18 cellular contexts compared by ENCODE assay signal in genomic region chr5:147400836-147401235, GRCh38.
"Had no signal": no experiment of that assay in that cellular context is flagged by ENCODE, and none has a peak within 500 bp of the region (broad histone marks: within the 10 kb centered on the region; RNA-seq: fewer than 3 reads in every experiment).

No MANE protein-coding gene starts in this region.

- ATAC-seq: activated CD8-positive, alpha-beta T cell treated with anti-CD3 and anti-CD28 coated beads for 36 hours; activated T-cell treated with anti-CD3 and anti-CD28 coated beads, Interleukin-2, amount 50 U/mL, for 72 hours; left cardiac atrium had no signal

- H3K9me3 ChIP-seq: stomach, tibial nerve had no signal

- H3K4me3 Mint-ChIP-seq: activated CD8-positive, alpha-beta T cell treated with anti-CD3 and anti-CD28 coated beads for 36 hours; activated naive CD8-positive, alpha-beta T cell treated with anti-CD3 and anti-CD28 coated beads, Interleukin-2, amount 10 ng/mL, durations not matched to agents 7 days and 5 days; activated T-cell treated with anti-CD3 and anti-CD28 coated beads, Interleukin-2, amount 50 U/mL, for 72 hours; immature natural killer cell; nephron had no signal

- H3K27me3 Mint-ChIP-seq: activated CD8-positive, alpha-beta T cell treated with anti-CD3 and anti-CD28 coated beads for 36 hours; activated naive CD8-positive, alpha-beta T cell treated with anti-CD3 and anti-CD28 coated beads, Interleukin-2, amount 10 ng/mL, durations not matched to agents 7 days and 5 days had no signal

- H3K4me1 Mint-ChIP-seq: activated naive CD8-positive, alpha-beta T cell treated with anti-CD3 and anti-CD28 coated beads, Interleukin-2, amount 10 ng/mL, durations not matched to agents 7 days and 5 days had no signal

- H3K27ac ChIP-seq: epithelial cell of prostate, tibial nerve had no signal

- H3K4me3 ChIP-seq: lung, stomach, tibial nerve had no signal

- H3K27ac Mint-ChIP-seq: activated CD8-positive, alpha-beta T cell treated with anti-CD3 and anti-CD28 coated beads for 36 hours; activated naive CD8-positive, alpha-beta T cell treated with anti-CD3 and anti-CD28 coated beads, Interleukin-2, amount 10 ng/mL, durations not matched to agents 7 days and 5 days; activated T-cell treated with anti-CD3 and anti-CD28 coated beads, Interleukin-2, amount 50 U/mL, for 72 hours; immature natural killer cell; nephron had no signal

- H3K27me3 ChIP-seq: stomach, tibial nerve had no signal

- DNase-seq: activated CD8-positive, alpha-beta memory T cell treated with anti-CD3 and anti-CD28 coated beads, Interleukin-2, amount 50 U/mL, for 4 hours; activated CD8-positive, alpha-beta T cell treated with anti-CD3 and anti-CD28 coated beads for 36 hours; activated naive CD8-positive, alpha-beta T cell treated with anti-CD3 and anti-CD28 coated beads, Interleukin-2, amount 10 ng/mL, durations not matched to agents 7 days and 5 days; activated T-cell treated with anti-CD3 and anti-CD28 coated beads, Interleukin-2, amount 50 U/mL, for 72 hours; central memory CD4-positive, alpha-beta T cell; cortex of kidney; effector CD8-positive, alpha-beta T cell; glutamatergic neuron; immature natural killer cell; left cardiac atrium; stimulated activated CD4-positive, alpha-beta T cell treated with anti-CD3 and anti-CD28 coated beads, Interleukin-15, amount 100 ng/mL, for 24 hours; stimulated activated CD4-positive, alpha-beta T cell treated with anti-CD3 and anti-CD28 coated beads, Interleukin-4, amount 100 ng/mL, for 4 hours; stomach; T-helper 9 cell had no signal

- H3K36me3 Mint-ChIP-seq: activated naive CD8-positive, alpha-beta T cell treated with anti-CD3 and anti-CD28 coated beads, Interleukin-2, amount 10 ng/mL, durations not matched to agents 7 days and 5 days; immature natural killer cell had no signal

- H3K9me3 Mint-ChIP-seq: activated CD8-positive, alpha-beta T cell treated with anti-CD3 and anti-CD28 coated beads for 36 hours; activated naive CD8-positive, alpha-beta T cell treated with anti-CD3 and anti-CD28 coated beads, Interleukin-2, amount 10 ng/mL, durations not matched to agents 7 days and 5 days; activated T-cell treated with anti-CD3 and anti-CD28 coated beads, Interleukin-2, amount 50 U/mL, for 72 hours; immature natural killer cell; nephron had no signal
